8 cellular contexts compared by ENCODE assay signal in the genomic region with DNA sequence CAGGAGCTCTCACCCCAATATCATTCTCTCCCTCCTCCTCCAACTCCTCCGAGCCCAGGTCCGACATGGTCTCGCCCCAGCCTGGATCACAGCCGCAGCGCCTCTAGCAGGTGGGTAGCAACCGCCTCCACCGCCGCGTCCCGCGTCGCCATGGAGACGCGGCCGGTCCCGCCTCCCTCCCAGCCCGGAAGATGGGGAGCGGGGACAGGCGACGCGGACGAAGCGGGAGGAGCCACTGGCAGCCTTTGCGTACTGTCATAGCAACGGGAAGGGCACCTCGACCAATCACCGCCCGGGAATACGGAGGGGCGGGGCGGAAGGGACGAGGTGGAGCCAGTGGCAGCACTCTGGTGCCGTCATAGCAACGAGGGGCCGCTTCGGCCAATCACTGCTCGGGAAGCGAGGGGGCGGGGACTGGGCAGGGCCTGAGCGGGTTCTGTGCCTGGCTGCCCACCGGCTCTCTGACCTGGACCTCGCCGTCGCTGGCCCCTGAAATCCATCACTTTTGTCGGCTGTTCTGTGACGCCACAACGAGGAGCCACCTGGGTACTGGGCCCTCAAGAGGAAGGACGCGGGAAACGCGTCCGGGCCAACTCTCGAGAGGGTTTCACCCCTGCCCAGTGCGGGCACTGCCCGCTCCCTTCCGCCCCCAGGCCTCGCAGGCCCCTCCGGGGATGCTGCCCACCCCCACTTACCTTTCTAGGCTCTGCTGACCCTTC. TPM values are rescaled to one million over a fixed set of nuclear protein-coding genes. Genes with fewer than 3 reads are reported as not detected.
DNase-seq lines count a peak whose midpoint lies in the region; ATAC-seq and TF ChIP-seq lines count a peak whose summit lies in the region.

Gene RSPH1, minus strand, starts transcription at position 105 of the 719 bp plus-strand sequence. Its CDS starts 38 bp downstream, at position 67.

- no peaks in the 10 kb centered on the region for H3K36me3 ChIP-seq in upper lobe of left lung

- peak within 1 kb of the TSS; percentile 61 to 82 (median 66) for H3K4me3 ChIP-seq in upper lobe of left lung

- intact Hi-C loops in left cardiac atrium (cut with DNase I) = no loop called here
- intact Hi-C loops in posterior cingulate gyrus (cut with DNase I) = loop anchor here (1.0 kb wide), 1 partner anchor 34 kb away; no protein-coding TSS in a partner anchor

- 0 to 1% methylated on average over 5 to 32 of the region's 58 CpGs for WGBS in upper lobe of left lung, 2 donors

- no peaks in the 10 kb centered on the region for H3K9me3 ChIP-seq in upper lobe of left lung

- TF ChIP-seq EP300 in upper lobe of left lung (IDR thresholded peaks at IDR 0.05) = no peak

- DNase-seq in NCI-H146 treated with DMSO at 0.1 percent for 48 hours (lab: John Stamatoyannopoulos, UW; ENCODE audit: unreplicated experiment) = peak; percentile 93
- DNase-seq in T-helper 1 cell = peak; percentile 98 to 99 (median 99)
- DNase-seq in amygdala (lab: John Stamatoyannopoulos, UW) = peak; percentile 87 to 100 (median 99)
- peak; percentile 100 for DNase-seq in left cardiac atrium
- peak; percentile 100 for DNase-seq in posterior cingulate gyrus
- DNase-seq in upper lobe of left lung = peak; percentile 98 to 100

- TF ChIP-seq POLR2A in GM15510 (IDR thresholded peaks at IDR 0.05; ENCODE audit: borderline replicate concordance, extremely low read depth, insufficient read length) (peak; percentile 58), upper lobe of left lung (IDR thresholded peaks at IDR 0.05) (peak in 3 of 4 donors; percentile 54 to 91 (median 75))

- H3K4me1 ChIP-seq in upper lobe of left lung = peaks cover 6 to 15% (median 11%) of the 10 kb centered on the region in 4 donors

- ATAC-seq in HG02884 (IDR thresholded peaks at IDR 0.05; ENCODE audit: unreplicated experiment) = peak; percentile 99
- ATAC-seq in left cardiac atrium = peak; percentile 99 to 100
- peak; percentile 99 to 100 for ATAC-seq in upper lobe of left lung (ENCODE audit: low FRiP score in 2 of 2)

- H3K27me3 ChIP-seq in upper lobe of left lung = no peaks in the 10 kb centered on the region

- no peak for TF ChIP-seq CTCF in upper lobe of left lung (IDR thresholded peaks at IDR 0.05)

- H3K27ac ChIP-seq in upper lobe of left lung = peak within 1 kb of the TSS; percentile 81 to 87 (median 82)

RNA-seq across cellular contexts. Expression of gene RSPH1, which starts in this region (rescaled TPM):
- total RNA-seq in left cardiac atrium (not detected), upper lobe of left lung (10 to 100 TPM in 5 of 6 donors, under 1 TPM in 1; 0.46 to 68.4 (median 13.4) TPM)

Comparison
In these comparisons a context has a peak if more than half of its experiments do, and no peak if none do; other contexts are left out.
1. Peak in every context shown above with its lines: DNase-seq, ATAC-seq, H3K4me3 ChIP-seq and H3K27ac ChIP-seq.
2. Peak in DNase-seq and ATAC-seq in left cardiac atrium; RNA of the gene not detected or under 1 TPM.